13 cellular contexts compared by ENCODE assay signal in the genomic region with DNA sequence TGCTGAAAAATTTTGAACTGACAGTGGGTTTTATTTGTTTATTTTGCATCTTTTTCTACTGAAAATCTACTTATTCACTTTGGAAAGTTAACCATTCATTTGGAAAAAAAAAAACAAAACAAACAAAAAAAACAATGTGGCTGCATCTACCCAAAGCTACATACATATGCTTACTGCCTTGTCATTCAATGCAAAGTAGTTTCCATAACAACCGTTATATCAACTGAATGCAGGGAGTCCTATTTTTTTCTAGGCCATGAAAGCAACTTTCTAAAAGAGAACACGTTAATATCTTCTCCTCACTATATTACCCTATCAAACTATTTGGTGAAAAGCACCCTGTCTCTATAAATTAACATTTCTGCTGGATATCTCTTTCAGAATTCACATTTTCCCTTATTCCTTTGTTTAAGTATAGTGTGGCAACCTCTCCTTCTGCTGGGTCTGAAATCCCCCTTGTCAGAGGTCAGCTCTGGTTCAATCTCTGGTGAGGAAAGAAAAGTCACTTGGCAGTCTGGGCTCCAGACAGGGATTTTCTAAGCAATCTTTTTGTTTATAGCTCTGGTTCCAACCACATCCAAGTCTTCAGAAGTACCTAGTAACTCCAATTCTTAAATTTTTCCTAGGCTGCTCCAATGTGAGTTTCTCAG.
"Had no signal": no experiment of that assay in that cellular context is flagged by ENCODE, and none has a peak within 500 bp of the region (broad histone marks: within the 10 kb centered on the region; RNA-seq: fewer than 3 reads in every experiment).

No MANE protein-coding gene starts in this region.

- ATAC-seq: activated naive CD4-positive, alpha-beta T cell treated with anti-CD3 and anti-CD28 coated beads, Interleukin-2, amount 50 U/mL, for 72 hours; activated T-cell treated with anti-CD3 and anti-CD28 coated beads, Interleukin-2, amount 50 U/mL, for 72 hours; stimulated activated memory B cell treated with anti-CD40 and anti-IgM and Interleukin-4, amounts not matched to agents 10 μg/mL and 1 μg/mL and 100 μg/mL, for 72 hours had no signal

- H3K4me3 ChIP-seq: cardiac muscle cell, thyroid gland had no signal

- H3K27ac Mint-ChIP-seq: activated CD4-positive, alpha-beta T cell treated with anti-CD3 and anti-CD28 coated beads, Interleukin-2, amount 10 ng/mL, durations not matched to agents 24 days and 14 days; activated naive CD4-positive, alpha-beta T cell treated with anti-CD3 and anti-CD28 coated beads, Interleukin-2, amount 50 U/mL, for 72 hours; activated T-cell treated with anti-CD3 and anti-CD28 coated beads, Interleukin-2, amount 50 U/mL, for 72 hours; stimulated activated memory B cell treated with anti-CD40 and anti-IgM and Interleukin-4, amounts not matched to agents 10 μg/mL and 1 μg/mL and 100 μg/mL, for 72 hours had no signal

- DNase-seq: activated CD4-positive, alpha-beta T cell treated with anti-CD3 and anti-CD28 coated beads, Interleukin-2, amount 10 ng/mL, durations not matched to agents 24 days and 14 days; activated CD4-positive, CD25-positive, alpha-beta regulatory T cell; activated CD8-positive, alpha-beta memory T cell treated with anti-CD3 and anti-CD28 coated beads, Interleukin-2, amount 50 U/mL, for 48 hours; activated gamma-delta T cell; activated T-cell treated with anti-CD3 and anti-CD28 coated beads, Interleukin-2, amount 50 U/mL, for 72 hours; hippocampal formation; thyroid gland had no signal

- H3K27me3 ChIP-seq: cardiac muscle cell, neutrophil, thyroid gland had no signal

- H3K9me3 ChIP-seq: neutrophil, thyroid gland had no signal

- FAIRE-seq: urothelium cell line had no signal

- H3K4me3 Mint-ChIP-seq: activated CD4-positive, alpha-beta T cell treated with anti-CD3 and anti-CD28 coated beads, Interleukin-2, amount 10 ng/mL, durations not matched to agents 24 days and 14 days; activated T-cell treated with anti-CD3 and anti-CD28 coated beads, Interleukin-2, amount 50 U/mL, for 72 hours; stimulated activated memory B cell treated with anti-CD40 and anti-IgM and Interleukin-4, amounts not matched to agents 10 μg/mL and 1 μg/mL and 100 μg/mL, for 72 hours had no signal

- H3K4me1 Mint-ChIP-seq: activated CD4-positive, alpha-beta T cell treated with anti-CD3 and anti-CD28 coated beads, Interleukin-2, amount 10 ng/mL, durations not matched to agents 24 days and 14 days; stimulated activated memory B cell treated with anti-CD40 and anti-IgM and Interleukin-4, amounts not matched to agents 10 μg/mL and 1 μg/mL and 100 μg/mL, for 72 hours had no signal

- H3K36me3 Mint-ChIP-seq: activated naive CD4-positive, alpha-beta T cell treated with anti-CD3 and anti-CD28 coated beads, Interleukin-2, amount 50 U/mL, for 72 hours; stimulated activated memory B cell treated with anti-CD40 and anti-IgM and Interleukin-4, amounts not matched to agents 10 μg/mL and 1 μg/mL and 100 μg/mL, for 72 hours had no signal

- H3K27ac ChIP-seq: cardiac muscle cell, neutrophil, parathyroid adenoma, thyroid gland had no signal

- H3K79me2 ChIP-seq: parathyroid adenoma had no signal

- H3K27me3 Mint-ChIP-seq: activated CD4-positive, alpha-beta T cell treated with anti-CD3 and anti-CD28 coated beads, Interleukin-2, amount 10 ng/mL, durations not matched to agents 24 days and 14 days; stimulated activated memory B cell treated with anti-CD40 and anti-IgM and Interleukin-4, amounts not matched to agents 10 μg/mL and 1 μg/mL and 100 μg/mL, for 72 hours had no signal

- H3K9ac ChIP-seq: parathyroid adenoma had no signal

- H3K36me3 ChIP-seq: cardiac muscle cell, neutrophil, thyroid gland had no signal

- H3K4me1 ChIP-seq: parathyroid adenoma, thyroid gland had no signal

- H3K9me3 Mint-ChIP-seq: activated CD4-positive, alpha-beta T cell treated with anti-CD3 and anti-CD28 coated beads, Interleukin-2, amount 10 ng/mL, durations not matched to agents 24 days and 14 days; stimulated activated memory B cell treated with anti-CD40 and anti-IgM and Interleukin-4, amounts not matched to agents 10 μg/mL and 1 μg/mL and 100 μg/mL, for 72 hours had no signal

- H2AFZ ChIP-seq: parathyroid adenoma had no signal
